1 cellular context compared by ENCODE assay signal in the genomic region with DNA sequence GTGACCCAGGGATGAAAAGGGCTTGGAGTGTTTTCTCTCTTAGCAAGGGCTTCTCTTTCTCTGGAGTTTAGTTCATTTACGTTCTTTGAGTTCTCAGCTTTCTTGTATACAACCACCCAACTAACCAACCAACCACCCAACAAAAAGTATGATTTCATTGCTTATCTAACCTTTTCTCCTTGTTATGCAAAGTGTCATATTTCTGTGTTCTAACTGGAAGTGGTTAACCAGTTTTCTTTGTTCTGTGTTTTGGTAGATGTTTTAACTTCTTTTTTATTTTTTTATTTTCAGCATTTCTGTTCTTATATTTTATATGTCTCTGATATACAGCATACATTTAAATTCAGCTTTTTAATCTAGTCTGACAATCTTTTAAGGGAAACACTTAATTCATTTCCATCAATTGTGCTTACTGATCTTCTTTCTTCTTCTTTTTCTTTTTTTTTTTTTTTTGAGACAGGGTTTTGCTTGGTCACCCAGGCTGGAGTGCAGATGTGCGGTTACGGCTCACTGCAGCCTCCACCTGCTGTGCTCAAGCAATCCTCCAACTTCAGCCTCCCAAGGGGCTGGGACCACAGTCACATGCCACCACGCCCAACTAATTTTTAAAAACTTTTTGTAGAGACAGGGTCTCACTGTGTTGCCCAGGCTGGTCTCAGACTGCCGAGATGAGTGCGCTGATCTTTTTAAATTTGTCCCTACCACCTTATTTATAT.
TF ChIP-seq lines count a peak whose summit lies in the region.

No MANE protein-coding gene starts in this region.

TF ChIP-seq in K562, 482 proteins besides CTCF, POLR2A, EP300 and RAD21:
- TF ChIP-seq ZNF121 (CRISPR knock-in tag; conservative IDR thresholded peaks at IDR 0.05) (peak; percentile 36), NCOA2 (IDR thresholded peaks at IDR 0.05; ENCODE audit: partially characterized antibody in 2 of 2) (no peak), TAF15 (IDR thresholded peaks at IDR 0.05; ENCODE audit: low read depth, low read length) (no peak), ZNF592 (IDR thresholded peaks at IDR 0.05) (no peak), ZBTB5 (IDR thresholded peaks at IDR 0.05) (no peak), ZNF41 (CRISPR knock-in tag; conservative IDR thresholded peaks at IDR 0.05) (no peak), SMC3 (conservative IDR thresholded peaks at IDR 0.05; ENCODE audit: insufficient read depth, low read depth, low read length) (no peak), PRMT5 (CRISPR knock-in tag; IDR thresholded peaks at IDR 0.05) (no peak), SMAD3 (CRISPR knock-in tag; conservative IDR thresholded peaks at IDR 0.05) (no peak), RAD51 (IDR thresholded peaks at IDR 0.05; ENCODE audit: borderline replicate concordance, low read depth) (no peak), GABPB1 (CRISPR knock-in tag; IDR thresholded peaks at IDR 0.05) (no peak), XRCC5 (IDR thresholded peaks at IDR 0.05; ENCODE audit: low read depth, low read length) (no peak), MYBL2 (IDR thresholded peaks at IDR 0.05; ENCODE audit: low read depth) (no peak), MYBL2 (CRISPR knock-in tag; IDR thresholded peaks at IDR 0.05; ENCODE audit: borderline replicate concordance) (no peak), STAG1 (CRISPR knock-in tag; IDR thresholded peaks at IDR 0.05; ENCODE audit: borderline replicate concordance) (no peak), NONO (IDR thresholded peaks at IDR 0.05; ENCODE audit: low read depth in 2 of 2, low read length in 1 of 2) (no peak), SIRT6 (IDR thresholded peaks at IDR 0.05; ENCODE audit: low read depth, low read length) (no peak), FOXK2 (conservative IDR thresholded peaks at IDR 0.05 in 1 of 2, IDR thresholded peaks at IDR 0.05 in 1 of 2; ENCODE audit: low read depth in 2 of 2) (no peak), ZNF668 (CRISPR knock-in tag; IDR thresholded peaks at IDR 0.05) (no peak), CC2D1A (IDR thresholded peaks at IDR 0.05) (peak; percentile 53; the same call in 1 of the 2 replicates)
- TF ChIP-seq, protein P1, sequence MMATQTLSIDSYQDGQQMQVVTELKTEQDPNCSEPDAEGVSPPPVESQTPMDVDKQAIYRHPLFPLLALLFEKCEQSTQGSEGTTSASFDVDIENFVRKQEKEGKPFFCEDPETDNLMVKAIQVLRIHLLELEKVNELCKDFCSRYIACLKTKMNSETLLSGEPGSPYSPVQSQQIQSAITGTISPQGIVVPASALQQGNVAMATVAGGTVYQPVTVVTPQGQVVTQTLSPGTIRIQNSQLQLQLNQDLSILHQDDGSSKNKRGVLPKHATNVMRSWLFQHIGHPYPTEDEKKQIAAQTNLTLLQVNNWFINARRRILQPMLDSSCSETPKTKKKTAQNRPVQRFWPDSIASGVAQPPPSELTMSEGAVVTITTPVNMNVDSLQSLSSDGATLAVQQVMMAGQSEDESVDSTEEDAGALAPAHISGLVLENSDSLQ (IDR thresholded peaks at IDR 0.05), result no peak
- TF ChIP-seq, protein P2, sequence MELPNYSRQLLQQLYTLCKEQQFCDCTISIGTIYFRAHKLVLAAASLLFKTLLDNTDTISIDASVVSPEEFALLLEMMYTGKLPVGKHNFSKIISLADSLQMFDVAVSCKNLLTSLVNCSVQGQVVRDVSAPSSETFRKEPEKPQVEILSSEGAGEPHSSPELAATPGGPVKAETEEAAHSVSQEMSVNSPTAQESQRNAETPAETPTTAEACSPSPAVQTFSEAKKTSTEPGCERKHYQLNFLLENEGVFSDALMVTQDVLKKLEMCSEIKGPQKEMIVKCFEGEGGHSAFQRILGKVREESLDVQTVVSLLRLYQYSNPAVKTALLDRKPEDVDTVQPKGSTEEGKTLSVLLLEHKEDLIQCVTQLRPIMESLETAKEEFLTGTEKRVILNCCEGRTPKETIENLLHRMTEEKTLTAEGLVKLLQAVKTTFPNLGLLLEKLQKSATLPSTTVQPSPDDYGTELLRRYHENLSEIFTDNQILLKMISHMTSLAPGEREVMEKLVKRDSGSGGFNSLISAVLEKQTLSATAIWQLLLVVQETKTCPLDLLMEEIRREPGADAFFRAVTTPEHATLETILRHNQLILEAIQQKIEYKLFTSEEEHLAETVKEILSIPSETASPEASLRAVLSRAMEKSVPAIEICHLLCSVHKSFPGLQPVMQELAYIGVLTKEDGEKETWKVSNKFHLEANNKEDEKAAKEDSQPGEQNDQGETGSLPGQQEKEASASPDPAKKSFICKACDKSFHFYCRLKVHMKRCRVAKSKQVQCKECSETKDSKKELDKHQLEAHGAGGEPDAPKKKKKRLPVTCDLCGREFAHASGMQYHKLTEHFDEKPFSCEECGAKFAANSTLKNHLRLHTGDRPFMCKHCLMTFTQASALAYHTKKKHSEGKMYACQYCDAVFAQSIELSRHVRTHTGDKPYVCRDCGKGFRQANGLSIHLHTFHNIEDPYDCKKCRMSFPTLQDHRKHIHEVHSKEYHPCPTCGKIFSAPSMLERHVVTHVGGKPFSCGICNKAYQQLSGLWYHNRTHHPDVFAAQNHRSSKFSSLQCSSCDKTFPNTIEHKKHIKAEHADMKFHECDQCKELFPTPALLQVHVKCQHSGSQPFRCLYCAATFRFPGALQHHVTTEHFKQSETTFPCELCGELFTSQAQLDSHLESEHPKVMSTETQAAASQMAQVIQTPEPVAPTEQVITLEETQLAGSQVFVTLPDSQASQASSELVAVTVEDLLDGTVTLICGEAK (IDR thresholded peaks at IDR 0.05), result no peak
- TF ChIP-seq, protein P2 (CRISPR knock-in tag; IDR thresholded peaks at IDR 0.05), result no peak
- TF ChIP-seq, protein P3, sequence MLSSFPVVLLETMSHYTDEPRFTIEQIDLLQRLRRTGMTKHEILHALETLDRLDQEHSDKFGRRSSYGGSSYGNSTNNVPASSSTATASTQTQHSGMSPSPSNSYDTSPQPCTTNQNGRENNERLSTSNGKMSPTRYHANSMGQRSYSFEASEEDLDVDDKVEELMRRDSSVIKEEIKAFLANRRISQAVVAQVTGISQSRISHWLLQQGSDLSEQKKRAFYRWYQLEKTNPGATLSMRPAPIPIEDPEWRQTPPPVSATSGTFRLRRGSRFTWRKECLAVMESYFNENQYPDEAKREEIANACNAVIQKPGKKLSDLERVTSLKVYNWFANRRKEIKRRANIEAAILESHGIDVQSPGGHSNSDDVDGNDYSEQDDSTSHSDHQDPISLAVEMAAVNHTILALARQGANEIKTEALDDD (IDR thresholded peaks at IDR 0.05), result peak; percentile 70
